ENCODE assay signal across 8 cellular contexts in the genomic region with DNA sequence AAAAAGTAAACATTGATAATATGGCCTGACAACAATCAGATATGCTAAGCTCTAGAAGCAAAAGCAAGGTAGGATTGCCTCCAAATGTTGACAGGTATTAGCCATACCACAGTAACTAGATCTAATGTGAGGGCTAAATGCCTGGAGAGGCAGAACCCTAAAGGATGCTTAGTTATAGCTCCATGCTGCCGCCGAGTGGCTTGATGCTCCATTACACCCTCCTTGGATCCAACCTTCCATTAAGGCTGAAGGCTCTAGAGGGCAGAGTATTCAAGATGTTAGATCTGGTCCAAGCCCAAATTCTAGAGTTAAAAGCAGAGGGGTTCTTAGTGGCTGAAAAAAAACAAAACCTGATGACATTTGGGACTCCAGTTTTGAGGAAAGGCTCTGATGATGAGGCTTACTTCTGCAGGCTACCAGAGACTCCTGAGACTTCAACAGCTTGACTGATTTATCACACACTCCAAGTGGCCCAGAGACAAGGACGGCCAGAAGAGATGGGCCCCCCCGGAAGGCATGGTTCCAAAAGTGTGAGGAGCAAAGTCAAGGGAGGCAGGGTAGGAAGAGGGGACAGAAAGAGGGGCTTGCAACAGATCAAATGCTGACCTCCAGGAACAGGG. TPM values are rescaled to one million over a fixed set of nuclear protein-coding genes. Genes with fewer than 3 reads are reported as not detected.
DNase-seq lines count a peak whose midpoint lies in the region; ATAC-seq and FAIRE-seq lines count a peak whose summit lies in the region.

No MANE protein-coding gene starts in this region.

- no peak overlapping the region for H2AK5ac ChIP-seq in trophoblast cell (ENCODE audit: low read length)

- ATAC-seq in GM19452 (IDR thresholded peaks at IDR 0.05; ENCODE audit: unreplicated experiment) (peak; percentile 75), aorta (ENCODE audit: low FRiP score) (peak; percentile 71)

- H4K91ac ChIP-seq in trophoblast cell (ENCODE audit: low read depth, low read length): no peak overlapping the region

- DNase-seq in COR-L47 (lab: John Stamatoyannopoulos, UW) (peak; percentile 80), KBM-7 (peak; percentile 88), SHP77 (lab: John Stamatoyannopoulos, UW) (peak; percentile 45 to 52), frontal cortex (ENCODE audit: low spot score in 2 of 2) (peak in 1 of 2 donors; percentile 65), trophoblast cell (peak; percentile 80 to 88), aorta (peak; percentile 56 to 79)
- DNase-seq in activated T-helper 9 cell treated with anti-CD3 and anti-CD28 coated beads, Interleukin-2, amount 50 U/mL, for 16 hours (ENCODE audit: low read depth): peak; percentile 45

- no peak overlapping the region for H3K4me3 ChIP-seq in trophoblast cell (ENCODE audit: low read depth, low read length)
- no peak overlapping the region for H3K4me3 ChIP-seq in aorta (ENCODE audit: low read length in 2 of 2)

- H3K23ac ChIP-seq in trophoblast cell (ENCODE audit: low read length): no peak overlapping the region

- H3K79me2 ChIP-seq in trophoblast cell (ENCODE audit: control insufficient read depth, insufficient read depth, low read length, poor library complexity): no peaks in the 10 kb centered on the region

- H3K4me1 ChIP-seq in trophoblast cell (ENCODE audit: control insufficient read depth in 1 of 2, insufficient read depth in 2 of 2, low read length in 2 of 2): peaks cover 3% of the 10 kb centered on the region in 2 experiments
- H3K4me1 ChIP-seq in aorta (ENCODE audit: control insufficient read depth in 1 of 2, insufficient read depth in 2 of 2, low read length in 2 of 2): no peaks in the 10 kb centered on the region

- no peak overlapping the region for H2AFZ ChIP-seq in trophoblast cell (ENCODE audit: insufficient read depth, low read length, poor library complexity)

- no peaks in the 10 kb centered on the region for H3K79me1 ChIP-seq in trophoblast cell (ENCODE audit: low read length)

- WGBS in trophoblast cell (ENCODE audit: extremely low coverage, insufficient coverage, insufficient read length): no CpG with 5 or more reads among the region's 4 CpGs
- 29 to 31% methylated on average over 4 of the region's 4 CpGs for WGBS in aorta, 2 donors

- intact Hi-C loops in aorta (cut with DNase I): no loop called here

- H3K4me2 ChIP-seq in trophoblast cell (ENCODE audit: low read length): no peak overlapping the region

- in situ Hi-C loops in KBM-7 (cut with MboI; ENCODE audit: low pct_unique_long_range_greater_than_20kb, low sequenced_read_pairs): no loop called here

- peak; percentile 55 for FAIRE-seq in frontal cortex (lab: Jason Lieb, UNC)

- no peaks in the 10 kb centered on the region for H3K27me3 ChIP-seq in trophoblast cell (ENCODE audit: insufficient read depth, low read length)
- H3K27me3 ChIP-seq in aorta (ENCODE audit: control insufficient read depth in 1 of 2, insufficient read depth in 2 of 2, low read length in 1 of 2): no peaks in the 10 kb centered on the region

- no peak overlapping the region for H2BK5ac ChIP-seq in trophoblast cell (ENCODE audit: low read depth, low read length, poor library complexity)

- H3K27ac ChIP-seq in trophoblast cell (ENCODE audit: low read depth, low read length): no peak overlapping the region
- no peak overlapping the region for H3K27ac ChIP-seq in aorta (ENCODE audit: low read depth in 1 of 2, low read length in 2 of 2)

- H4K12ac ChIP-seq in trophoblast cell (ENCODE audit: low read depth, low read length): no peak overlapping the region

- no peak overlapping the region for H4K8ac ChIP-seq in trophoblast cell (ENCODE audit: low read depth, low read length)

- H2BK12ac ChIP-seq in trophoblast cell (ENCODE audit: low read length): no peak overlapping the region

- H2BK120ac ChIP-seq in trophoblast cell (ENCODE audit: insufficient read depth, low read length, poor library complexity): no peak overlapping the region

- no peak overlapping the region for H3K4ac ChIP-seq in trophoblast cell (ENCODE audit: low read depth, low read length)

- H3K9ac ChIP-seq in trophoblast cell (ENCODE audit: low read length): no peak overlapping the region

- peaks cover 10 to 35% of the 10 kb centered on the region in 2 experiments for H3K36me3 ChIP-seq in trophoblast cell (ENCODE audit: control insufficient read depth in 1 of 2, insufficient read depth in 2 of 2, low read length in 2 of 2)
- no peaks in the 10 kb centered on the region for H3K36me3 ChIP-seq in aorta (ENCODE audit: control insufficient read depth in 1 of 2, insufficient read depth in 2 of 2, low read length in 1 of 2)

- H3K9me3 ChIP-seq in trophoblast cell (ENCODE audit: insufficient read depth, low read depth, low read length) (no peaks in the 10 kb centered on the region), aorta (ENCODE audit: control insufficient read depth, low read length) (no peaks in the 10 kb centered on the region)

- H3K14ac ChIP-seq in trophoblast cell (ENCODE audit: low read length): no peak overlapping the region

- no peak overlapping the region for H3K18ac ChIP-seq in trophoblast cell (ENCODE audit: low read length)

RNA-seq across cellular contexts. Expression of gene CPB2, which starts 21.8 kb away (rescaled TPM):
- not detected for total RNA-seq in frontal cortex
- 0.07 and 0.12 TPM in 2 replicates for polyA plus RNA-seq in trophoblast cell (2013)
- not detected for total RNA-seq in aorta
- not detected for polyA plus RNA-seq in aorta

RNA-seq across cellular contexts. Expression of gene LCP1, which starts 55.3 kb away (rescaled TPM):
- total RNA-seq in frontal cortex (6.1 TPM), aorta (10 to 100 TPM; 74.7 to 76.5 TPM)
- polyA plus RNA-seq in trophoblast cell (2013): 398 and 413 TPM in 2 replicates
- 10 to 100 TPM in 1 of 2 donors, 1 to 10 TPM in 1; 6.2 to 36.2 TPM for polyA plus RNA-seq in aorta

Comparison
In these comparisons a context has a peak if more than half of its experiments do, and no peak if none do; other contexts are left out.
1. RNA of gene LCP1, which starts 55.3 kb away (total RNA-seq): 74.7 to 76.5 TPM in aorta; 6.1 TPM in frontal cortex (single experiment); every median in the first group is over 10 times any median in the second.